In the genomic region with DNA sequence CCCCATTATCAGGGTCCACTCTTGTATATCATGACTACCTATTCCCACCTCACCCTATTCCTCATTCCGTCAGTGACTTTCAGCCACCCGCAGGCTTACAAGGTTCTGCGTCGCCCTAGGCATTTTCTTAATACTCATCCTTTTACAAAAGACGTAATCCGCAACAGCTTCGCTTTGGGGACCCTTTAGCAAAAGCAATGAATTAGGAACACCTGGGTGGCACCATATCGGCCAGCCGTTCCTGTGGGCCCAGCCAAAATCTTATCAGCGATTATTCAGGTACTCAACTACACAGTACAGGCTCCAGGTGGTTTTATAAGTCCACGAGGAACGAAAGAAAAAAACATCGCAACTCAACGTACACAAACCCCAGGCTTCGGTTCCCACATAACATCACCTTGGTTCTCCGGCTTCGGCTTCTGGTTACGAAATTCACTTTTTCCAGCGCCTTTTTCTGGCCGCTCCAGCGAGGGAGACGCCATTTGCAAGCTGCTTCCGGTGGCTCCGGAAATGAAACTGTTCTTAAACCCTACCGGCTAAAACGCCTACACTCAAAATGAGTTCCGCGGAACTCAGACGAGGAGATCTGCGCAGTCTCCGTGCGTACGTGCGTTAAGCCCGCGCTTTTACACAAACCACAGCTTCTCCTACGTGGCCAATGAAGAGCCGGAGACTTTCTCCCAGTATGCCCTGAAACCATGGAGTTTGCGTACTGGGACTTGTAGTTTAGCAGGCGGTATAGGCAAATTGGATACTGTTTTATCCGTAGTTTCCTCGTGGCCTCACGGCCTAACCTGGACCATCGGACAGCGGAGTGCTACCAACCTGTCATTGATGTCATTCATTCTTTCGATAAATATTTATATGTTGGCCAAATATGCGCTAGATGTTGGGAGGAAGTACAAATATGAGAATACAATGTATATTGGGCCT, we compare ENCODE assay signal across 8 cellular contexts. TPM values are rescaled to one million over a fixed set of nuclear protein-coding genes. Genes with fewer than 3 reads are reported as not detected.
DNase-seq lines count a peak whose midpoint lies in the region; ATAC-seq and TF ChIP-seq lines count a peak whose summit lies in the region.

A gene (minus strand): TSS at position 494 of the 933 bp plus-strand sequence. CDS start 12 bp downstream, at position 482.

- peak; percentile 97 for ATAC-seq in HG02885 (IDR thresholded peaks at IDR 0.05; ENCODE audit: poor library complexity, unreplicated experiment)
- ATAC-seq in T-helper 17 cell, result peak; percentile 95
- ATAC-seq in left cardiac atrium, result peak; percentile 100
- peak; percentile 100 for ATAC-seq in upper lobe of right lung

- intact Hi-C loops in left cardiac atrium (cut with DNase I) (no loop called here), posterior vena cava (cut with DNase I) (loop anchor here in 1 of 2 donors (10.0 kb wide), 1 partner anchor 943 kb away; no protein-coding TSS in a partner anchor), upper lobe of right lung (cut with DNase I) (no loop called here)

- no peaks in the 10 kb centered on the region for H3K36me3 Mint-ChIP-seq in T-helper 17 cell (ENCODE audit: low read depth)

- H3K27me3 ChIP-seq in upper lobe of right lung, result no peaks in the 10 kb centered on the region

- H3K4me1 ChIP-seq in upper lobe of right lung, result peaks cover 14% of the 10 kb centered on the region

- H3K4me3 ChIP-seq in upper lobe of right lung, result peak within 1 kb of the TSS; percentile 79

- peak within 1 kb of the TSS; percentile 80 for H3K27ac ChIP-seq in upper lobe of right lung

- peaks cover 29% of the 10 kb centered on the region for H3K4me1 Mint-ChIP-seq in T-helper 17 cell

- H3K27ac Mint-ChIP-seq in T-helper 17 cell, result peak within 1 kb of the TSS; percentile 99

- H3K9me3 ChIP-seq in T-helper 17 cell (ENCODE audit: control insufficient read depth, low read length, poor library complexity, severe bottlenecking), result no peaks in the 10 kb centered on the region
- H3K9me3 ChIP-seq in upper lobe of right lung, result no peaks in the 10 kb centered on the region

- peaks cover 20% of the 10 kb centered on the region for H3K36me3 ChIP-seq in upper lobe of right lung

- TF ChIP-seq CTCF in upper lobe of right lung (IDR thresholded peaks at IDR 0.05), result no peak

- DNase-seq in NCI-H1694 treated with DMSO at 0.1 percent for 48 hours (lab: John Stamatoyannopoulos, UW) (peak; percentile 87), T-helper 17 cell (peak; percentile 68 to 77 (median 76)), amygdala (lab: John Stamatoyannopoulos, UW) (peak; percentile 69 to 98 (median 93)), left cardiac atrium (peak; percentile 94), posterior vena cava (ENCODE audit: low spot score) (peak; percentile 97), upper lobe of right lung (peak; percentile 93)

- no peaks in the 10 kb centered on the region for H3K27me3 Mint-ChIP-seq in T-helper 17 cell

- peak within 1 kb of the TSS; percentile 99 for H3K4me3 Mint-ChIP-seq in T-helper 17 cell

- peak; percentile 63 for TF ChIP-seq POLR2A in GM15510 (IDR thresholded peaks at IDR 0.05; ENCODE audit: borderline replicate concordance, extremely low read depth, insufficient read length)

RNA-seq across cellular contexts. Expression of the gene that starts here (rescaled TPM):
- total RNA-seq in T-helper 17 cell (100 to 1,000 TPM in 1 of 2 donors, 10 to 100 TPM in 1; 98.0 to 123 TPM), left cardiac atrium (10 to 100 TPM; 30.0 to 37.9 TPM), posterior vena cava (10 to 100 TPM; 47.6 TPM), upper lobe of right lung (45.3 TPM)

Comparison
In these comparisons a context has a peak if more than half of its experiments do, and no peak if none do; other contexts are left out.
1. Peak in every context shown above with its lines: DNase-seq, ATAC-seq, H3K4me3 ChIP-seq and H3K27ac ChIP-seq.